25 cellular contexts compared by ENCODE assay signal in the genomic region with DNA sequence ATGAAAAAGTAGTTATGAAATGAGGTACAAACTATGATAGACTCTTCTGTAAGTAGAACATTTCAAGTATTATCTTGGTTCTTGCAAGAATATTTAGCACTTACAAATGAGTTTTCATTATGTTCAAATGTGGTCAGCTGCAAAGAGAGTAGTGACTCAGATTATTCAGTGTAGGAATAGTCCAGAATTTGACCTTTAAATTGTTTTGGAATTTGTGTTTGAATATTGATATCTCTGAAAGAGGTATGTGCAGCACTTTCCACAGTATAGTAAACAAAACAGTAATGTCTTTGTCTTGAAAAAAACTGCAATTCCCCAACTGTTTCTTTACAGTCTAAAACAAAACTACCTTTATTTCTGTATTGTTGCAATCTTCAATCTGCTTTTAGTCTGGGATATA. TPM values are rescaled to one million over a fixed set of nuclear protein-coding genes. Genes with fewer than 3 reads are reported as not detected.
A peak's percentile ranks its signal among the peaks of the same experiment; 100 is the strongest.
DNase-seq lines count a peak whose midpoint lies in the region; TF ChIP-seq lines count a peak whose summit lies in the region.
"Had no signal": no experiment of that assay in that cellular context is flagged by ENCODE, and none has a peak within 500 bp of the region (broad histone marks: within the 10 kb centered on the region; RNA-seq: fewer than 3 reads in every experiment).

No MANE protein-coding gene starts in this region.

- in situ Hi-C loops in GM23248 (cut with MboI) = no loop called here

- POLR2A ChIA-PET in AG04450 (lab: Yijun Ruan, JAX) = no interaction called here

- H3K4me3 ChIP-seq in AG04450 (ENCODE audit: low read depth, low read length) (no peak overlapping the region), GM23248 (no peak overlapping the region), fibroblast of the aortic adventitia (ENCODE audit: low read depth, low read length) (no peak overlapping the region)
- H3K4me3 ChIP-seq: HAP-1, Peyer's patch, psoas muscle, stomach, transverse colon had no signal

- H3K36me3 ChIP-seq in GM23248 (ENCODE audit: low read depth) = no peaks in the 10 kb centered on the region
- H3K36me3 ChIP-seq: BE2C, HAP-1 had no signal

- CTCF ChIA-PET in AG04450 (lab: Charles Lee) = interaction anchor here (1.4 to 1.6 kb wide), 2 partner anchors 22 to 24 kb away, joined by 3 to 5 read pairs; no protein-coding TSS in a partner anchor

- H3K79me2 ChIP-seq in GM23248 (ENCODE audit: insufficient read depth) = peaks cover 37% of the 10 kb centered on the region

- H3F3A ChIP-seq in GM23248 (ENCODE audit: insufficient read depth) = peaks cover 10% of the 10 kb centered on the region; the same call in 1 of the 2 replicates

- H3K27ac ChIP-seq in AG04450 (ENCODE audit: low read depth, low read length) (no peak overlapping the region), GM23248 (no peak overlapping the region)
- H3K27ac ChIP-seq: neutrophil, Peyer's patch, psoas muscle, stomach, transverse colon had no signal

- H3K9ac ChIP-seq in GM23248 = no peak overlapping the region

- peaks cover 30% of the 10 kb centered on the region for H3K4me1 ChIP-seq in GM23248 (ENCODE audit: insufficient read depth)
- H3K4me1 ChIP-seq: HAP-1, Peyer's patch, psoas muscle, transverse colon had no signal

- H2AFZ ChIP-seq in GM23248 = no peak overlapping the region

- DNase-seq in AG04450 (ENCODE audit: low read depth, low spot score) (peak; percentile 13), GM23248 (peak; percentile 40), amniotic epithelial cell (ENCODE audit: low read depth) (peak; percentile 72), fibroblast of the aortic adventitia (ENCODE audit: low read depth) (peak; percentile 32), NCI-H2081 treated with DMSO at 0.1 percent for 48 hours (lab: John Stamatoyannopoulos, UW) (no peak), ecto neural progenitor cell (ENCODE audit: low spot score) (no peak), NCI-H2227 (lab: John Stamatoyannopoulos, UW; ENCODE audit: unreplicated experiment) (no peak)
- no peak for DNase-seq in activated CD4-positive, CD25-positive, alpha-beta regulatory T cell (lab: John Stamatoyannopoulos, UW)
- DNase-seq: 8988T; activated B cell treated with CpG ODN at 0.5 μM for 24 hours; activated CD4-positive, alpha-beta T cell treated with anti-CD3 and anti-CD28 coated beads, Interleukin-2, amount 50 U/mL, for 48 hours; activated effector memory CD4-positive, alpha-beta T cell treated with anti-CD3 and anti-CD28 coated beads, Interleukin-2, amount 50 U/mL, for 16 hours; BE2C; DMS79; effector memory CD4-positive, alpha-beta T cell; erythroblast; NCI-H146; Peyer's patch; psoas muscle; SIG-M5; stimulated activated CD8-positive, alpha-beta memory T cell treated with anti-CD3 and anti-CD28 coated beads, Interleukin-4, amount 100 ng/mL, for 48 hours; stomach; transverse colon had no signal

- no peak for TF ChIP-seq CTCF in AG04450 (IDR thresholded peaks at IDR 0.05; ENCODE audit: low read depth, low read length)
- TF ChIP-seq CTCF in fibroblast of the aortic adventitia (IDR thresholded peaks at IDR 0.05; ENCODE audit: insufficient read depth, low read length) = no peak

- H3K27me3 ChIP-seq in AG04450 (ENCODE audit: control insufficient read depth, insufficient read depth, low read length) (no peaks in the 10 kb centered on the region), GM23248 (replicated peaks; ENCODE audit: insufficient read depth) (no peaks in the 10 kb centered on the region)
- H3K27me3 ChIP-seq: BE2C, neutrophil, Peyer's patch, stomach, transverse colon had no signal

- no peaks in the 10 kb centered on the region for H3K9me3 ChIP-seq in AG04450 (ENCODE audit: control insufficient read depth, insufficient read depth, low read length)
- H3K9me3 ChIP-seq in GM23248 (ENCODE audit: low read depth) = no peaks in the 10 kb centered on the region
- H3K9me3 ChIP-seq: BE2C, HAP-1, neutrophil, Peyer's patch, psoas muscle, stomach, transverse colon had no signal

- no peaks in the 10 kb centered on the region; the same call in 1 of the 2 replicates for H3K9me2 ChIP-seq in GM23248 (ENCODE audit: insufficient read depth)

- no peaks in the 10 kb centered on the region for H4K20me1 ChIP-seq in GM23248 (ENCODE audit: insufficient read depth)

- peak overlapping the region; percentile 37 for H3K4me2 ChIP-seq in GM23248 (ENCODE audit: unreplicated experiment)

RNA-seq across cellular contexts. Expression of gene WDR70, which starts 56.1 kb away (rescaled TPM):
- polyA plus RNA-seq in AG04450 (2011; rRNA removed) (28.7 and 38.5 TPM in 2 replicates), GM23248 (2016; fragmentation: Nextera tagmentation; extraction: Ambion mirVana) (23.0 and 24.9 TPM in 2 replicates)
- 15.2 and 30.9 TPM in 2 replicates for polyA minus RNA-seq in AG04450 (2011; rRNA and poly(A)+ RNA removed)
- 20.8 and 36.0 TPM in 2 replicates for total RNA-seq in GM23248 (2014; rRNA removed; shearing (Covaris generic))
- total RNA-seq in fibroblast of the aortic adventitia (ENCODE audit: low replicate concordance) = 24.6 and 79.1 TPM in 2 replicates

Comparison
In these comparisons a context has a peak if more than half of its experiments do, and no peak if none do; other contexts are left out.
1. DNase-seq: peak in AG04450 (single experiment), GM23248 (single experiment), amniotic epithelial cell (single experiment) and fibroblast of the aortic adventitia (single experiment); none in activated CD4-positive, CD25-positive, alpha-beta regulatory T cell (0 of 4), NCI-H2081 treated with DMSO at 0.1 percent for 48 hours (single experiment), ecto neural progenitor cell (single experiment) and NCI-H2227 (single experiment).